9 cellular contexts compared by ENCODE assay signal in the genomic region with DNA sequence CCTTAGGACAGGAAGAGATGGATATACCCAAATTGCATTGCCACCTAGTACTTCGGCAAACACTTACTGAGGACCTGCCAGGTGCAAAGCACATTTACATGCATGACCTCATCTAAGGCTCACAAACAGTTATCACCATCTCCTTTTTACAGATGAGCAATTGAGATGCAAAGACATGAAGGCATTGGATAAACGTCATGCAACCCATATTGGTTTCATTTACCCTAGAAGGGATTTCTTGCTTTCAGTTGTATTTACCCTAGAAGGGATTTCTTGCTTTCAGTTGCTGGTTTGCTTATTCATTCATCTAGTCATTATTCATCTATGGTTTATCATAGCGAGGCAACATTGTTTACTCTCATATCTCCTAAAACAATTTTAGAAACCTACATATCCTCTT. TPM values are rescaled to one million over a fixed set of nuclear protein-coding genes. Genes with fewer than 3 reads are reported as not detected.
DNase-seq lines count a peak whose midpoint lies in the region; ATAC-seq lines count a peak whose summit lies in the region.
"Had no signal": no experiment of that assay in that cellular context is flagged by ENCODE, and none has a peak within 500 bp of the region (broad histone marks: within the 10 kb centered on the region; RNA-seq: fewer than 3 reads in every experiment).

No MANE protein-coding gene starts in this region.

- no peaks in the 10 kb centered on the region for H3K36me3 Mint-ChIP-seq in activated T-helper 1 cell treated with anti-CD3 and anti-CD28 coated beads, Interleukin-12 subunit alpha, Interleukin-12 subunit beta, Interleukin-2, Interleukin-4 antibody, amounts not matched to agents 30 ng/mL and 10 ng/mL and 1 ng/mL, durations not matched to agents 14 hours and 24 hours and 36 hours (ENCODE audit: low read depth)
- H3K36me3 Mint-ChIP-seq: activated naive CD8-positive, alpha-beta T cell had no signal

- intact Hi-C loops in activated T-helper 1 cell treated with anti-CD3 and anti-CD28 coated beads, Interleukin-12 subunit alpha, Interleukin-12 subunit beta, Interleukin-2, Interleukin-4 antibody, amounts not matched to agents 30 ng/mL and 10 ng/mL and 1 ng/mL, durations not matched to agents 14 hours and 24 hours and 36 hours (cut with micrococcal nuclease): loop anchor here (2.0 to 5.0 kb wide), 2 partner anchors 505 to 909 kb away; no protein-coding TSS in a partner anchor

- H3K4me1 Mint-ChIP-seq in activated T-helper 1 cell treated with anti-CD3 and anti-CD28 coated beads, Interleukin-12 subunit alpha, Interleukin-12 subunit beta, Interleukin-2, Interleukin-4 antibody, amounts not matched to agents 30 ng/mL and 10 ng/mL and 1 ng/mL, durations not matched to agents 14 hours and 24 hours and 36 hours (ENCODE audit: low read depth): peaks cover 29% of the 10 kb centered on the region

- DNase-seq in DMS153 (lab: John Stamatoyannopoulos, UW) (peak; percentile 99), NCI-H2029 treated with DMSO at 0.1 percent for 48 hours (lab: John Stamatoyannopoulos, UW) (peak; percentile 95), Kasumi-1 (lab: John Stamatoyannopoulos, UW) (no peak), activated gamma-delta T cell (lab: John Stamatoyannopoulos, UW) (no peak), kidney glomerular epithelial cell (lab: John Stamatoyannopoulos, UW) (no peak)
- DNase-seq in activated T-helper 1 cell treated with anti-CD3 and anti-CD28 coated beads, Interleukin-12 subunit alpha, Interleukin-12 subunit beta, Interleukin-2, Interleukin-4 antibody, amounts not matched to agents 30 ng/mL and 10 ng/mL and 1 ng/mL, durations not matched to agents 14 hours and 24 hours and 36 hours (ENCODE audit: low spot score): no peak

- no peaks in the 10 kb centered on the region for H3K9me3 Mint-ChIP-seq in activated T-helper 1 cell treated with anti-CD3 and anti-CD28 coated beads, Interleukin-12 subunit alpha, Interleukin-12 subunit beta, Interleukin-2, Interleukin-4 antibody, amounts not matched to agents 30 ng/mL and 10 ng/mL and 1 ng/mL, durations not matched to agents 14 hours and 24 hours and 36 hours

- H3K27ac Mint-ChIP-seq in activated T-helper 1 cell treated with anti-CD3 and anti-CD28 coated beads, Interleukin-12 subunit alpha, Interleukin-12 subunit beta, Interleukin-2, Interleukin-4 antibody, amounts not matched to agents 30 ng/mL and 10 ng/mL and 1 ng/mL, durations not matched to agents 14 hours and 24 hours and 36 hours: no peak overlapping the region
- H3K27ac Mint-ChIP-seq: activated naive CD8-positive, alpha-beta T cell had no signal

- ATAC-seq in GM19023 (IDR thresholded peaks at IDR 0.05; ENCODE audit: unreplicated experiment): peak; percentile 76
- peak; percentile 79 for ATAC-seq in HG02870 (IDR thresholded peaks at IDR 0.05; ENCODE audit: unreplicated experiment)

- H3K27me3 Mint-ChIP-seq in activated T-helper 1 cell treated with anti-CD3 and anti-CD28 coated beads, Interleukin-12 subunit alpha, Interleukin-12 subunit beta, Interleukin-2, Interleukin-4 antibody, amounts not matched to agents 30 ng/mL and 10 ng/mL and 1 ng/mL, durations not matched to agents 14 hours and 24 hours and 36 hours (ENCODE audit: insufficient read depth): peaks cover 23% of the 10 kb centered on the region

- no peak overlapping the region for H3K4me3 Mint-ChIP-seq in activated T-helper 1 cell treated with anti-CD3 and anti-CD28 coated beads, Interleukin-12 subunit alpha, Interleukin-12 subunit beta, Interleukin-2, Interleukin-4 antibody, amounts not matched to agents 30 ng/mL and 10 ng/mL and 1 ng/mL, durations not matched to agents 14 hours and 24 hours and 36 hours
- H3K4me3 Mint-ChIP-seq: activated naive CD8-positive, alpha-beta T cell had no signal

RNA-seq across cellular contexts. Expression of a gene that starts 52.2 kb away (rescaled TPM):
- total RNA-seq in activated T-helper 1 cell treated with anti-CD3 and anti-CD28 coated beads, Interleukin-12 subunit alpha, Interleukin-12 subunit beta, Interleukin-2, Interleukin-4 antibody, amounts not matched to agents 30 ng/mL and 10 ng/mL and 1 ng/mL, durations not matched to agents 14 hours and 24 hours and 36 hours: 0.16 TPM in 1 of 2 replicates, not detected in the other

Comparison
In these comparisons a context has a peak if more than half of its experiments do, and no peak if none do; other contexts are left out.
1. DNase-seq: peak in DMS153 (single experiment) and NCI-H2029 treated with DMSO at 0.1 percent for 48 hours (single experiment); none in Kasumi-1 (0 of 2), activated gamma-delta T cell (single experiment), activated T-helper 1 cell treated with anti-CD3 and anti-CD28 coated beads, Interleukin-12 subunit alpha, Interleukin-12 subunit beta, Interleukin-2, Interleukin-4 antibody, amounts not matched to agents 30 ng/mL and 10 ng/mL and 1 ng/mL, durations not matched to agents 14 hours and 24 hours and 36 hours (single experiment) and kidney glomerular epithelial cell (single experiment).